ENCODE assay signal across 8 cellular contexts in genomic region chr1:109547412-109548320, GRCh38.
DNase-seq lines count a peak whose midpoint lies in the region; ATAC-seq and TF ChIP-seq lines count a peak whose summit lies in the region.

No MANE protein-coding gene starts in this region.

- DNase-seq in DMS153 treated with DMSO at 0.1 percent for 48 hours (lab: John Stamatoyannopoulos, UW; ENCODE audit: unreplicated experiment) (peak; percentile 12), DMS153 (lab: John Stamatoyannopoulos, UW) (no peak), WERI-Rb-1 (no peak), fibroblast of mammary gland (ENCODE audit: low read depth) (peak; percentile 16), cerebellar cortex (ENCODE audit: low spot score) (no peak), NCI-H1436 (lab: John Stamatoyannopoulos, UW) (no peak)

- H3K27ac ChIP-seq in WERI-Rb-1 (peak overlapping the region; percentile 76), neutrophil (peak overlapping the region; percentile 97)

- H3K4me1 ChIP-seq in neutrophil (ENCODE audit: control insufficient read depth in 1 of 2, insufficient read depth in 1 of 2, low read depth in 1 of 2, low read length in 1 of 2) = peaks cover 53 to 55% of the 10 kb centered on the region in 2 experiments

- TF ChIP-seq CTCF in WERI-Rb-1 (IDR thresholded peaks at IDR 0.05; ENCODE audit: low read depth, low read length) (no peak), fibroblast of mammary gland (conservative IDR thresholded peaks at IDR 0.05; ENCODE audit: control insufficient read depth, insufficient read depth, low read depth, low read length) (no peak), neutrophil (IDR thresholded peaks at IDR 0.05) (no peak)

- peak overlapping the region; percentile 95 for H3K4me3 ChIP-seq in WERI-Rb-1 (ENCODE audit: low read depth, low read length)
- peak overlapping the region; percentile 93 for H3K4me3 ChIP-seq in fibroblast of mammary gland (ENCODE audit: control insufficient read depth, low read depth, low read length)
- peak overlapping the region; percentile 92 to 95 for H3K4me3 ChIP-seq in neutrophil (ENCODE audit: low read depth in 1 of 2, low read length in 1 of 2)

- H3K36me3 ChIP-seq in WERI-Rb-1 (peaks cover 3% of the 10 kb centered on the region; the same call in 1 of the 2 replicates), neutrophil (no peaks in the 10 kb centered on the region)

- H3K9me3 ChIP-seq in WERI-Rb-1 (ENCODE audit: severe bottlenecking) (no peaks in the 10 kb centered on the region), neutrophil (no peaks in the 10 kb centered on the region)

- ATAC-seq in HG03039 (IDR thresholded peaks at IDR 0.05; ENCODE audit: unreplicated experiment) = peak; percentile 7

- H3K27me3 ChIP-seq in WERI-Rb-1 (ENCODE audit: insufficient read depth, low read depth, severe bottlenecking) (no peaks in the 10 kb centered on the region), neutrophil (no peaks in the 10 kb centered on the region)

Comparison
In these comparisons a context has a peak if more than half of its experiments do, and no peak if none do; other contexts are left out.
1. DNase-seq: peak in DMS153 treated with DMSO at 0.1 percent for 48 hours (single experiment) and fibroblast of mammary gland (single experiment); none in DMS153 (single experiment), WERI-Rb-1 (single experiment), cerebellar cortex (single experiment) and NCI-H1436 (single experiment).
2. Peak in every context shown above with its lines, with median percentiles within 50 percentile points of each other: H3K4me3 ChIP-seq.